In the genomic region with DNA sequence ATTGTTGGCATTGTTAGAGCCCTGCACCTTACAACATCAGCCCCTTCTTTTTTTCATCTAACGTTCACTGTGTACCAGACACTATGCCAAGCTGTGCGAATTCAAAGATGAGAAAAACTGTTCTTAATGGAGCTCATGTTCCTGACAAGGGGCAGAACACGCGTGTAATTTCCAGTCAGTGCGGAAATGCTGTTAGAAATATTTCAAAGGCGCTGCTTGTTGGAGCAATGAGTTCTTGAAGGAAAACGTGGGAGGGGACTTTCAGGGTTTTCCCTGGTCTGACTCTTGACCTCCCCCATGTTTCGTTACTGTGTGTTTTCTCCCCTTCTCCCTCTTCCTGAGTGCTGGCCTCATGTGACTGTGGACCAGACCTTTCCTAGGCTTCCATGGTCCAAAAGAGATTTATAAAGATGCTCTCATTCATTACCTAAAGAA, we compare ENCODE assay signal across 8 cellular contexts. TPM values are rescaled to one million over a fixed set of nuclear protein-coding genes. Genes with fewer than 3 reads are reported as not detected.
DNase-seq lines count a peak whose midpoint lies in the region; FAIRE-seq and TF ChIP-seq lines count a peak whose summit lies in the region.

No MANE protein-coding gene starts in this region.

- H3K9me1 ChIP-seq in endothelial cell of umbilical vein (replicated peaks; ENCODE audit: control insufficient read depth, extremely low read depth, insufficient read depth, low read length), result no peaks in the 10 kb centered on the region

- peaks cover 23% of the 10 kb centered on the region for H4K20me1 ChIP-seq in SU-DHL-6 (ENCODE audit: low read depth, low read length)
- H4K20me1 ChIP-seq in endothelial cell of umbilical vein (replicated peaks; ENCODE audit: control insufficient read depth, extremely low read depth, insufficient read depth, low read length), result no peaks in the 10 kb centered on the region

- peaks cover 4% of the 10 kb centered on the region for H3K79me1 ChIP-seq in trophoblast cell (ENCODE audit: low read length)

- BruUV-seq in endothelial cell of umbilical vein (replicated peaks; lab: Mats Ljungman, UMichigan), result TSS peak; percentile 26

- H3K4me2 ChIP-seq in SU-DHL-6 (ENCODE audit: low read depth, low read length, poor library complexity, severe bottlenecking), result peak overlapping the region; percentile 85
- peak overlapping the region; percentile 95 for H3K4me2 ChIP-seq in endothelial cell of umbilical vein (ENCODE audit: insufficient read depth, low read length)
- H3K4me2 ChIP-seq in trophoblast cell (ENCODE audit: low read length), result peak overlapping the region; percentile 89

- no peaks in the 10 kb centered on the region for H3K9me2 ChIP-seq in SU-DHL-6 (replicated peaks; ENCODE audit: insufficient read depth, low read length)

- H3K27ac ChIP-seq in SU-DHL-6 (ENCODE audit: low read depth, low read length) (peak overlapping the region; percentile 88), endothelial cell of umbilical vein (ENCODE audit: insufficient read depth, low read depth, low read length) (peak overlapping the region; percentile 32), trophoblast cell (ENCODE audit: low read depth, low read length) (no peak overlapping the region)

- H2AFZ ChIP-seq in SU-DHL-6 (ENCODE audit: low read depth, low read length, severe bottlenecking) (no peak overlapping the region), endothelial cell of umbilical vein (ENCODE audit: low read depth, low read length) (no peak overlapping the region), trophoblast cell (ENCODE audit: insufficient read depth, low read length, poor library complexity) (no peak overlapping the region)

- CTCF ChIA-PET in endothelial cell of umbilical vein (lab: Charles Lee), result interaction anchor here (0.6 to 5.1 kb wide), 8 partner anchors 8 to 563 kb away, joined by 3 to 20 read pairs (median 4); partner anchors contain the start of gene MOB1A

- H3K9ac ChIP-seq in SU-DHL-6 (ENCODE audit: low read length) (peak overlapping the region; percentile 95), endothelial cell of umbilical vein (replicated peaks; ENCODE audit: extremely low read depth, insufficient read depth, low read length) (peak overlapping the region; percentile 94), trophoblast cell (ENCODE audit: low read length) (no peak overlapping the region)

- H3K36me3 ChIP-seq in SU-DHL-6 (ENCODE audit: low read length) (peaks cover 8% of the 10 kb centered on the region; the same call in 1 of the 2 replicates), endothelial cell of umbilical vein (ENCODE audit: control insufficient read depth in 2 of 2, extremely low read depth in 1 of 2, insufficient read depth in 2 of 2, low read length in 2 of 2) (no peaks in the 10 kb centered on the region), trophoblast cell (ENCODE audit: control insufficient read depth in 1 of 2, insufficient read depth in 2 of 2, low read length in 2 of 2) (peaks cover 0 to 4% of the 10 kb centered on the region in 2 experiments)

- dilution Hi-C loops in endothelial cell of umbilical vein (cut with MboI; ENCODE audit: extremely low pct_ligation_motif_present, low sequenced_read_pairs), result no loop called here

- H3F3A ChIP-seq in SU-DHL-6 (ENCODE audit: insufficient read depth), result peaks cover 5% of the 10 kb centered on the region; the same call in 1 of the 2 replicates

- H4K12ac ChIP-seq in trophoblast cell (ENCODE audit: low read depth, low read length), result no peak overlapping the region

- no peak overlapping the region for H4K8ac ChIP-seq in trophoblast cell (ENCODE audit: low read depth, low read length)

- intact Hi-C loops in endothelial cell of umbilical vein (cut with micrococcal nuclease), result loop anchor here (1.0 to 2.0 kb wide), 2 partner anchors 51 to 376 kb away; no protein-coding TSS in a partner anchor

- H2AK5ac ChIP-seq in trophoblast cell (ENCODE audit: low read length), result no peak overlapping the region

- H3K4me3 ChIP-seq in SU-DHL-6 (ENCODE audit: insufficient read depth, low read length, poor library complexity, severe bottlenecking) (peak overlapping the region; percentile 89), endothelial cell of umbilical vein (replicated peaks in 1 of 3; ENCODE audit: insufficient read depth in 1 of 3, low read depth in 1 of 3, low read length in 3 of 3) (peak overlapping the region; percentile 76 to 90 (median 80)), trophoblast cell (ENCODE audit: low read depth, low read length) (no peak overlapping the region)

- H2BK120ac ChIP-seq in trophoblast cell (ENCODE audit: insufficient read depth, low read length, poor library complexity), result no peak overlapping the region

- H2BK12ac ChIP-seq in trophoblast cell (ENCODE audit: low read length), result no peak overlapping the region

- H3K79me2 ChIP-seq in SU-DHL-6 (ENCODE audit: insufficient read depth, low read length) (peaks cover 63% of the 10 kb centered on the region), endothelial cell of umbilical vein (ENCODE audit: control insufficient read depth, insufficient read depth, low read length) (peaks cover 54% of the 10 kb centered on the region), trophoblast cell (ENCODE audit: control insufficient read depth, insufficient read depth, low read length, poor library complexity) (peaks cover 8% of the 10 kb centered on the region)

- no CpG with 5 or more reads among the region's 8 CpGs for WGBS in trophoblast cell (ENCODE audit: extremely low coverage, insufficient coverage, insufficient read length)

- POLR2A ChIA-PET in endothelial cell of umbilical vein (lab: Charles Lee), result interaction anchor here (0.7 to 0.8 kb wide), 3 partner anchors 22 to 371 kb away, joined by 3 to 7 read pairs (median 3); no protein-coding TSS in a partner anchor

- H3K14ac ChIP-seq in trophoblast cell (ENCODE audit: low read length), result no peak overlapping the region

- TF ChIP-seq POLR2A in endothelial cell of umbilical vein (IDR thresholded peaks at IDR 0.05; ENCODE audit: low read depth, low read length), result no peak

- no peaks in the 10 kb centered on the region for H3K9me3 ChIP-seq in SU-DHL-6 (ENCODE audit: insufficient read depth, low read length)
- H3K9me3 ChIP-seq in endothelial cell of umbilical vein (replicated peaks; ENCODE audit: control insufficient read depth, insufficient read depth, low read length), result no peaks in the 10 kb centered on the region
- peaks cover 2% of the 10 kb centered on the region for H3K9me3 ChIP-seq in trophoblast cell (ENCODE audit: insufficient read depth, low read depth, low read length)

- peak; percentile 29 for DNase-seq in GM20000 (ENCODE audit: low spot score)
- peak; percentile 30 for DNase-seq in endothelial cell of umbilical vein (ENCODE audit: low read depth, low spot score)
- peak in 1 of 2 donors; percentile 22 for DNase-seq in trophoblast cell
- DNase-seq in NCI-H748 (lab: John Stamatoyannopoulos, UW; ENCODE audit: unreplicated experiment), result no peak
- no peak for DNase-seq in NCI-H510A treated with DMSO at 0.1 percent for 48 hours (lab: John Stamatoyannopoulos, UW)
- DNase-seq in ecto neural progenitor cell (ENCODE audit: low spot score), result no peak
- no peak for DNase-seq in globus pallidus (ENCODE audit: low spot score)

- peak overlapping the region; percentile 58 for H3K4ac ChIP-seq in trophoblast cell (ENCODE audit: low read depth, low read length)

- H3K4me1 ChIP-seq in endothelial cell of umbilical vein (ENCODE audit: control insufficient read depth, extremely low read depth, insufficient read depth, low read length) (peaks cover 17% of the 10 kb centered on the region), trophoblast cell (ENCODE audit: control insufficient read depth in 1 of 2, insufficient read depth in 2 of 2, low read length in 2 of 2) (peaks cover 2 to 3% of the 10 kb centered on the region in 2 experiments)

- no peak overlapping the region for H2BK5ac ChIP-seq in trophoblast cell (ENCODE audit: low read depth, low read length, poor library complexity)

- no peak for TF ChIP-seq CTCF in GM20000 (IDR thresholded peaks at IDR 0.05; ENCODE audit: extremely low read depth, missing control alignments)
- no peak for TF ChIP-seq CTCF in SU-DHL-6 (IDR thresholded peaks at IDR 0.05; ENCODE audit: insufficient read depth, low read length, poor library complexity, severe bottlenecking)
- no peak for TF ChIP-seq CTCF in endothelial cell of umbilical vein (IDR thresholded peaks at IDR 0.05; ENCODE audit: extremely low read depth in 1 of 2, insufficient read depth in 1 of 2, low read depth in 1 of 2, low read length in 2 of 2)

- FAIRE-seq in endothelial cell of umbilical vein (lab: Jason Lieb, UNC), result no peak

- no peak overlapping the region for H3K18ac ChIP-seq in trophoblast cell (ENCODE audit: low read length)

- H4K91ac ChIP-seq in trophoblast cell (ENCODE audit: low read depth, low read length), result no peak overlapping the region

- H3K27me3 ChIP-seq in SU-DHL-6 (ENCODE audit: low read length), result no peaks in the 10 kb centered on the region
- no peaks in the 10 kb centered on the region for H3K27me3 ChIP-seq in endothelial cell of umbilical vein (ENCODE audit: control insufficient read depth in 2 of 2, insufficient read depth in 2 of 2, low read length in 2 of 2)
- H3K27me3 ChIP-seq in trophoblast cell (ENCODE audit: insufficient read depth, low read length), result no peaks in the 10 kb centered on the region

- H3K23ac ChIP-seq in trophoblast cell (ENCODE audit: low read length), result no peak overlapping the region

RNA-seq across cellular contexts. Expression of gene MTHFD2, which starts 1.5 kb away (rescaled TPM):
- total RNA-seq in endothelial cell of umbilical vein, result 74.9 and 83.2 TPM in 2 replicates
- polyA plus RNA-seq in endothelial cell of umbilical vein, result 25.4 and 25.6 TPM in 2 replicates
- 45.2 and 59.9 TPM in 2 replicates for polyA plus RNA-seq in endothelial cell of umbilical vein (2011; cell fraction: cytosol; rRNA removed)
- polyA plus RNA-seq in endothelial cell of umbilical vein (2011; cell fraction: nucleus; rRNA removed), result 35.9 and 41.3 TPM in 2 replicates
- 74.7 and 90.0 TPM in 2 replicates for polyA plus RNA-seq in endothelial cell of umbilical vein (2012)
- 46.0 and 70.0 TPM in 2 replicates for polyA minus RNA-seq in endothelial cell of umbilical vein
- polyA minus RNA-seq in endothelial cell of umbilical vein (2011; cell fraction: cytosol; rRNA and poly(A)+ RNA removed), result 158 TPM
- polyA minus RNA-seq in endothelial cell of umbilical vein (2011; cell fraction: nucleus; rRNA and poly(A)+ RNA removed), result 21.7 and 28.2 TPM in 2 replicates
- 94.1 and 99.7 TPM in 2 replicates for polyA plus RNA-seq in trophoblast cell (2013)

RNA-seq across cellular contexts. Expression of gene MOB1A, which starts 21.2 kb away (rescaled TPM):
- total RNA-seq in endothelial cell of umbilical vein, result 106 and 112 TPM in 2 replicates
- polyA plus RNA-seq in endothelial cell of umbilical vein, result 21.5 and 25.3 TPM in 2 replicates
- 25.1 and 25.4 TPM in 2 replicates for polyA plus RNA-seq in endothelial cell of umbilical vein (2011; cell fraction: cytosol; rRNA removed)
- 14.8 and 18.4 TPM in 2 replicates for polyA plus RNA-seq in endothelial cell of umbilical vein (2011; cell fraction: nucleus; rRNA removed)
- polyA plus RNA-seq in endothelial cell of umbilical vein (2012), result 58.9 and 74.1 TPM in 2 replicates
- polyA minus RNA-seq in endothelial cell of umbilical vein, result 48.8 and 54.1 TPM in 2 replicates
- 31.7 TPM for polyA minus RNA-seq in endothelial cell of umbilical vein (2011; cell fraction: cytosol; rRNA and poly(A)+ RNA removed)
- 19.5 and 28.8 TPM in 2 replicates for polyA minus RNA-seq in endothelial cell of umbilical vein (2011; cell fraction: nucleus; rRNA and poly(A)+ RNA removed)
- polyA plus RNA-seq in trophoblast cell (2013), result 40.4 and 41.8 TPM in 2 replicates

RNA-seq across cellular contexts. Expression of gene BOLA3, which starts 52.2 kb away (rescaled TPM):
- 42.4 and 42.6 TPM in 2 replicates for total RNA-seq in endothelial cell of umbilical vein
- 28.7 and 29.1 TPM in 2 replicates for polyA plus RNA-seq in endothelial cell of umbilical vein
- 32.3 and 37.6 TPM in 2 replicates for polyA plus RNA-seq in endothelial cell of umbilical vein (2011; cell fraction: cytosol; rRNA removed)
- polyA plus RNA-seq in endothelial cell of umbilical vein (2011; cell fraction: nucleus; rRNA removed), result 11.4 and 12.5 TPM in 2 replicates
- polyA plus RNA-seq in endothelial cell of umbilical vein (2012), result 55.5 and 79.1 TPM in 2 replicates
- 3.6 and 6.5 TPM in 2 replicates for polyA minus RNA-seq in endothelial cell of umbilical vein
- polyA minus RNA-seq in endothelial cell of umbilical vein (2011; cell fraction: cytosol; rRNA and poly(A)+ RNA removed), result 26.0 TPM
- 2.5 and 5.1 TPM in 2 replicates for polyA minus RNA-seq in endothelial cell of umbilical vein (2011; cell fraction: nucleus; rRNA and poly(A)+ RNA removed)
- 41.3 and 45.1 TPM in 2 replicates for polyA plus RNA-seq in trophoblast cell (2013)

Comparison
In these comparisons a context has a peak if more than half of its experiments do, and no peak if none do; other contexts are left out.
1. DNase-seq: peak in GM20000 (single experiment) and endothelial cell of umbilical vein (single experiment); none in NCI-H748 (single experiment), NCI-H510A treated with DMSO at 0.1 percent for 48 hours (single experiment), ecto neural progenitor cell (single experiment) and globus pallidus (single experiment).
2. Peak in every context shown above with its lines, with median percentiles within 50 percentile points of each other: H3K4me2 ChIP-seq.